2 cellular contexts compared by ENCODE assay signal in the genomic region with DNA sequence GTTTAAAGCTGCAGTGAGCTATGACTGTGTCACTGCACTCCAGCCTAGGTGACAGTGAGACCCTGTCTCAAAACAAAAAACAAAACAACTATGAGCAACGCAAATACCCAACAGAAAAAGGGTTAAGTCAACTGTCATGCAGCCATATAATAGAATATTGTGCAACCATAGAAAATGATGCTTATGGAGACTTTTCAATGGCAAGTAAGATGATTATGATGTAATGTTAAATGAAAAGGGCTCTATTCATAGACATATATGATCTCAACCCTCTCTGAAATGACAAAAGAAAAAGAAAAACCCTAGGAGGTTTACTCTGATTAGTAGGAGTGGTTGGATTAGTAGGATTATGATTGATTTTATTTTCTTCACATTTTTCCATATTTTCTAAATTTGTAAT.
TF ChIP-seq lines count a peak whose summit lies in the region.

No MANE protein-coding gene starts in this region.

TF ChIP-seq in HepG2, 621 proteins besides CTCF, POLR2A, EP300 and RAD21:
- peak; percentile 59 for TF ChIP-seq ATF7 (IDR thresholded peaks at IDR 0.05)
- TF ChIP-seq ATF7 (CRISPR knock-in tag; IDR thresholded peaks at IDR 0.05): no peak
- no peak for TF ChIP-seq HNRNPH1 (optimal IDR thresholded peaks at IDR 0.05; ENCODE audit: low read depth, low read length)
- TF ChIP-seq CENPT (CRISPR knock-in tag; IDR thresholded peaks at IDR 0.05; ENCODE audit: low read depth): no peak
- TF ChIP-seq, protein P1, sequence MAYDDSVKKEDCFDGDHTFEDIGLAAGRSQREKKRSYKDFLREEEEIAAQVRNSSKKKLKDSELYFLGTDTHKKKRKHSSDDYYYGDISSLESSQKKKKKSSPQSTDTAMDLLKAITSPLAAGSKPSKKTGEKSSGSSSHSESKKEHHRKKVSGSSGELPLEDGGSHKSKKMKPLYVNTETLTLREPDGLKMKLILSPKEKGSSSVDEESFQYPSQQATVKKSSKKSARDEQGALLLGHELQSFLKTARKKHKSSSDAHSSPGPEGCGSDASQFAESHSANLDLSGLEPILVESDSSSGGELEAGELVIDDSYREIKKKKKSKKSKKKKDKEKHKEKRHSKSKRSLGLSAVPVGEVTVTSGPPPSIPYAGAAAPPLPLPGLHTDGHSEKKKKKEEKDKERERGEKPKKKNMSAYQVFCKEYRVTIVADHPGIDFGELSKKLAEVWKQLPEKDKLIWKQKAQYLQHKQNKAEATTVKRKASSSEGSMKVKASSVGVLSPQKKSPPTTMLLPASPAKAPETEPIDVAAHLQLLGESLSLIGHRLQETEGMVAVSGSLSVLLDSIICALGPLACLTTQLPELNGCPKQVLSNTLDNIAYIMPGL (CRISPR knock-in tag; IDR thresholded peaks at IDR 0.05; ENCODE audit: borderline replicate concordance in 1 of 2, low read depth in 1 of 2): no peak
- peak; percentile 66 for TF ChIP-seq CEBPB (IDR thresholded peaks at IDR 0.05; ENCODE audit: borderline replicate concordance, low read depth, low read length)

TF ChIP-seq in K562, 482 proteins besides CTCF, POLR2A, EP300 and RAD21:
- no peak for TF ChIP-seq RB1 (IDR thresholded peaks at IDR 0.05; ENCODE audit: low read depth)
- no peak for TF ChIP-seq CEBPG (CRISPR knock-in tag; IDR thresholded peaks at IDR 0.05)
- TF ChIP-seq CEBPG (tag; conservative IDR thresholded peaks at IDR 0.05 in 1 of 2, IDR thresholded peaks at IDR 0.05 in 1 of 2): peak; percentile 47 to 66; a peak in 3 of 4 replicates
- TF ChIP-seq CEBPB (tag; IDR thresholded peaks at IDR 0.05): peak; percentile 67
- no peak for TF ChIP-seq GATAD2A (IDR thresholded peaks at IDR 0.05)
- 0 out of 2 replicates have a peak, but pooled peaks have one; percentile 27 for TF ChIP-seq GTF2E2 (tag; IDR thresholded peaks at IDR 0.05)
